Comparison of ENCODE assay signal across 8 cellular contexts in genomic region chr6:44256291-44257006, GRCh38. TPM values are rescaled to one million over a fixed set of nuclear protein-coding genes. Genes with fewer than 3 reads are reported as not detected.
A peak's percentile ranks its signal among the peaks of the same experiment; 100 is the strongest.
DNase-seq lines count a peak whose midpoint lies in the region; ATAC-seq, FAIRE-seq and TF ChIP-seq lines count a peak whose summit lies in the region.

No MANE protein-coding gene starts in this region.

- FAIRE-seq in pancreas (lab: Jason Lieb, UNC) = no peak
- FAIRE-seq in GM12891 (lab: Jason Lieb, UNC) = no peak

- no peak for TF ChIP-seq CTCF in heart left ventricle (IDR thresholded peaks at IDR 0.05)
- no peak for TF ChIP-seq CTCF in VCaP (conservative IDR thresholded peaks at IDR 0.05)
- no peak for TF ChIP-seq CTCF in pancreas (IDR thresholded peaks at IDR 0.05)

- TF ChIP-seq POLR2A in heart left ventricle (IDR thresholded peaks at IDR 0.05) (no peak), GM12891 (IDR thresholded peaks at IDR 0.05; ENCODE audit: low read depth, low read length) (no peak)

- DNase-seq in heart left ventricle (no peak), Right ventricle myocardium inferior (ENCODE audit: missing footprints) (no peak), pancreas (peak in 2 of 6 donors; percentile 49 to 71), GM12891 (ENCODE audit: insufficient read length, low spot score) (no peak)

- H3K4me3 ChIP-seq in heart left ventricle = peak overlapping the region; percentile 60 to 99 (median 88)
- peak overlapping the region; percentile 79 to 98 (median 94) for H3K4me3 ChIP-seq in pancreas

- no peaks in the 10 kb centered on the region for H3K9me3 ChIP-seq in heart left ventricle
- no peaks in the 10 kb centered on the region for H3K9me3 ChIP-seq in pancreas

- WGBS in heart left ventricle, 4 donors = 15 to 24% (median 18%) methylated on average over 18 to 25 of the region's 25 CpGs
- WGBS in pancreas, 2 donors = 7 to 9% methylated on average over 21 to 25 of the region's 25 CpGs

- H3K36me3 ChIP-seq in heart left ventricle = peaks cover 5 to 76% (median 51%) of the 10 kb centered on the region in 9 donors
- H3K36me3 ChIP-seq in pancreas = peaks cover 3 to 36% (median 27%) of the 10 kb centered on the region in 3 donors

- H3K27ac ChIP-seq in heart left ventricle = peak overlapping the region; percentile 75 to 97 (median 94)
- H3K27ac ChIP-seq in VCaP = peak overlapping the region; percentile 95
- H3K27ac ChIP-seq in pancreas = peak overlapping the region; percentile 81 to 96 (median 90)

- H3K27me3 ChIP-seq in heart left ventricle = no peaks in the 10 kb centered on the region
- no peaks in the 10 kb centered on the region for H3K27me3 ChIP-seq in pancreas

- H3K4me1 ChIP-seq in heart left ventricle (peaks cover 3 to 55% (median 24%) of the 10 kb centered on the region in 12 donors), pancreas (peaks cover 0 to 19% (median 0%) of the 10 kb centered on the region in 3 donors)

- intact Hi-C loops in heart left ventricle (cut with DNase I) = loop anchor here in 5 of 10 donors (5.0 to 10.0 kb wide), 3 partner anchors 84 to 162 kb away; no protein-coding TSS in a partner anchor
- intact Hi-C loops in Right ventricle myocardium inferior (cut with DNase I) = no loop called here
- intact Hi-C loops in pancreas (cut with DNase I) = no loop called here

- ATAC-seq in heart left ventricle = peak in 2 of 4 donors; percentile 0 to 3
- ATAC-seq in Right ventricle myocardium inferior = no peak
- peak; percentile 14 for ATAC-seq in esophagus mucosa
- ATAC-seq in pancreas = peak; percentile 13 to 22 (median 20)
- no peak for ATAC-seq in HG02884 (IDR thresholded peaks at IDR 0.05; ENCODE audit: unreplicated experiment)
- no peak for ATAC-seq in GM18868 (IDR thresholded peaks at IDR 0.05; ENCODE audit: unreplicated experiment)

TF ChIP-seq in GM12891, 5 proteins besides CTCF, POLR2A, EP300 and RAD21:
- TF ChIP-seq POU2F2 (IDR thresholded peaks at IDR 0.05; ENCODE audit: low read depth, low read length) = no peak
- TF ChIP-seq SPI1 (IDR thresholded peaks at IDR 0.05; ENCODE audit: low read depth, low read length) = no peak
- no peak; the same call in 1 of the 2 replicates for TF ChIP-seq POLR2AphosphoS5 (IDR thresholded peaks at IDR 0.05; ENCODE audit: low read depth, low read length)
- TF ChIP-seq PAX5 (IDR thresholded peaks at IDR 0.05; ENCODE audit: insufficient read depth, low read length, severe bottlenecking) = no peak
- TF ChIP-seq TAF1 (IDR thresholded peaks at IDR 0.05; ENCODE audit: low read depth, low read length) = no peak

RNA-seq across cellular contexts. Expression of gene SLC35B2, which starts 0.9 kb away (rescaled TPM):
- total RNA-seq in heart left ventricle (10 to 100 TPM; 18.1 to 35.6 (median 26.4) TPM), Right ventricle myocardium inferior (21.3 TPM), esophagus mucosa (15.7 TPM), pancreas (10 to 100 TPM; 15.9 to 30.4 (median 20.5) TPM)
- polyA plus RNA-seq in heart left ventricle (10 to 100 TPM; 10.2 to 36.7 TPM), pancreas (10 to 100 TPM; 10.8 to 23.6 TPM)
- 30.1 TPM for polyA plus RNA-seq in GM12891 (2012; ENCODE audit: low read depth, missing spikeins)

RNA-seq across cellular contexts. Expression of gene NFKBIE, which starts 8.9 kb away (rescaled TPM):
- total RNA-seq in heart left ventricle (10 to 100 TPM in 1 of 9 donors, 1 to 10 TPM in 8; 2.5 to 13.1 (median 3.8) TPM), Right ventricle myocardium inferior (2.4 TPM), esophagus mucosa (2.8 TPM), pancreas (10 to 100 TPM in 1 of 6 donors, 1 to 10 TPM in 5; 2.5 to 16.9 (median 5.5) TPM)
- polyA plus RNA-seq in heart left ventricle (1 to 10 TPM; 4.0 to 5.8 TPM), pancreas (10 to 100 TPM; 10.1 to 12.1 TPM)
- 47.8 TPM for polyA plus RNA-seq in GM12891 (2012; ENCODE audit: low read depth, missing spikeins)

RNA-seq across cellular contexts. Expression of gene HSP90AB1, which starts 9.5 kb away (rescaled TPM):
- total RNA-seq in heart left ventricle (1,000 to 10,000 TPM in 2 of 9 donors, 100 to 1,000 TPM in 7; 725 to 1,040 (median 857) TPM), Right ventricle myocardium inferior (867 TPM), esophagus mucosa (412 TPM), pancreas (100 to 1,000 TPM; 370 to 577 (median 464) TPM)
- polyA plus RNA-seq in heart left ventricle (100 to 1,000 TPM; 375 to 959 TPM), pancreas (100 to 1,000 TPM; 145 to 328 TPM)
- polyA plus RNA-seq in GM12891 (2012; ENCODE audit: low read depth, missing spikeins) = 869 TPM

RNA-seq across cellular contexts. Expression of gene TMEM151B, which starts 13.8 kb away (rescaled TPM):
- 1 to 10 TPM in 1 of 9 donors, under 1 TPM in 4, not detected in 4; 0.21 to 5.3 (median 0.45) TPM for total RNA-seq in heart left ventricle
- 1 to 10 TPM in 1 of 2 donors, under 1 TPM in 1; 0.37 to 1.4 TPM for polyA plus RNA-seq in heart left ventricle
- total RNA-seq in Right ventricle myocardium inferior = not detected
- total RNA-seq in esophagus mucosa = not detected
- total RNA-seq in pancreas = under 1 TPM in 4 of 6 donors, not detected in 2; 0.06 to 0.12 (median 0.09) TPM
- under 1 TPM; 0.54 to 0.65 TPM for polyA plus RNA-seq in pancreas
- polyA plus RNA-seq in GM12891 (2012; ENCODE audit: low read depth, missing spikeins) = 0.26 TPM

RNA-seq across cellular contexts. Expression of gene SLC29A1, which starts 33.1 kb away (rescaled TPM):
- 100 to 1,000 TPM in 8 of 9 donors, 10 to 100 TPM in 1; 94.9 to 319 (median 136) TPM for total RNA-seq in heart left ventricle
- polyA plus RNA-seq in heart left ventricle = 10 to 100 TPM; 48.0 to 77.5 TPM
- 170 TPM for total RNA-seq in Right ventricle myocardium inferior
- 12.8 TPM for total RNA-seq in esophagus mucosa
- total RNA-seq in pancreas = 10 to 100 TPM; 24.8 to 72.7 (median 44.4) TPM
- polyA plus RNA-seq in pancreas = 10 to 100 TPM; 35.5 to 89.8 TPM
- polyA plus RNA-seq in GM12891 (2012; ENCODE audit: low read depth, missing spikeins) = 37.6 TPM

Comparison
In these comparisons a context has a peak if more than half of its experiments do, and no peak if none do; other contexts are left out.
1. ATAC-seq: peak in esophagus mucosa (single experiment) and pancreas (4 of 4); none in Right ventricle myocardium inferior (single experiment), HG02884 (single experiment) and GM18868 (single experiment).
2. Peak in every context shown above with its lines, with median percentiles within 50 percentile points of each other: H3K27ac ChIP-seq.